Comparison of ENCODE assay signal across 15 cellular contexts in the genomic region with DNA sequence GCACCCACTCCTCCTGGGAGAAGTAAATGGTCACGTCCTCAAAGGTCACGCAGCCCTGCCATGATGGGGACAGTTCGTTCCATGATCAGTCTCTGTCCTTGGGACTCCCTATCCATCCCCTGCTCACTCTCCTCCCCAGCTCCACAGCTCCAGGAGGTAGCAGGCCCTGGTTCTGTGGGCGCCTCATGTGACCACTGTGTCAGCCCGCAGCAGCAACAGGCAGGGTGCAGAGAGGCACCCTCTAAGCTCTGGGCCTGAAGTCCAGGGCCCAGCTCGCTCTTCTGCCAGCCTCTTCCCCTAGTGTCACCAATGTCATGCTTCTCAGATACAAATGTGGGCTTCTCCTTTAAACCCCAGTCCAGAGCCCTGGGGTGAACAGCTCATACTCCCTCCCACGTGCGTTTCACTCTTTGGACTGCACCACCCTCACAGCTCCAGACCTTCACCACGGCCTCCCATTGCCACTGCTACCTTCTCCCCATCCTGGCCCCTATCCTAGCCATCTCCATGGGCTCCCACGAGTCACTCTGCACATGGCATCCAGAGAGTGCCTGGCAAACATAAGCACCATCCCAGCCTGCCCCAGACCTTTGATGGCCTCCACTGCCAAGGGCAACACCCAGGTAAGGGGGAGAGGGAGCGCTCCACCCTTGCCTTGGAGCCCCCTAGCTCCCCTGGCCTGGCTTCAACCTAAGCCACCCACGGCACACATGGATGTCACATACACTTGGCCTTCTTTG. TPM values are rescaled to one million over a fixed set of nuclear protein-coding genes. Genes with fewer than 3 reads are reported as not detected.
DNase-seq lines count a peak whose midpoint lies in the region; ATAC-seq and TF ChIP-seq lines count a peak whose summit lies in the region.
"Had no signal": no experiment of that assay in that cellular context is flagged by ENCODE, and none has a peak within 500 bp of the region (broad histone marks: within the 10 kb centered on the region; RNA-seq: fewer than 3 reads in every experiment).

No MANE protein-coding gene starts in this region.

- peak overlapping the region in 5 of 7 donors; percentile 90 to 97 (median 95) for H3K4me3 Mint-ChIP-seq in CD8-positive, alpha-beta memory T cell
- peak overlapping the region; percentile 90 for H3K4me3 Mint-ChIP-seq in neural crest cell
- H3K4me3 Mint-ChIP-seq: GM23338 had no signal

- DNase-seq in CD8-positive, alpha-beta memory T cell: no peak
- no peak for DNase-seq in neural crest cell (ENCODE audit: low read depth, low spot score)
- no peak for DNase-seq in brain microvascular endothelial cell
- no peak for DNase-seq in activated CD4-positive, alpha-beta T cell treated with anti-CD3 and anti-CD28 coated beads, Interleukin-2, amount 50 U/mL, for 4 hours
- DNase-seq: NCI-H1436 treated with DMSO at 0.1 percent for 48 hours; NCI-H510A; RPMI8226; stimulated activated naive CD4-positive, alpha-beta T cell treated with Interleukin-2 at 50 U/mL for 16 hours had no signal

- no peaks in the 10 kb centered on the region for H3K9me2 ChIP-seq in Loucy (replicated peaks; ENCODE audit: low read depth, low read length)

- peaks cover 14% of the 10 kb centered on the region for H4K20me1 ChIP-seq in Loucy (ENCODE audit: insufficient read depth, low read length, poor library complexity, severe bottlenecking)

- H3K4me3 ChIP-seq in CD8-positive, alpha-beta memory T cell (ENCODE audit: low read length): peak overlapping the region; percentile 80
- H3K4me3 ChIP-seq in Loucy (ENCODE audit: low read length, poor library complexity, severe bottlenecking): peak overlapping the region; percentile 87
- H3K4me3 ChIP-seq in duodenal mucosa (ENCODE audit: low read depth in 1 of 2, low read length in 2 of 2): peak overlapping the region; percentile 14 to 76
- no peak overlapping the region for H3K4me3 ChIP-seq in brain microvascular endothelial cell (ENCODE audit: low read depth, low read length)

- CTCF ChIA-PET in CD8-positive, alpha-beta memory T cell (lab: Charles Lee): interaction anchor here (0.9 to 2.2 kb wide), 6 partner anchors 10 to 85 kb away, joined by 3 to 8 read pairs (median 4); no protein-coding TSS in a partner anchor

- peaks cover 69% of the 10 kb centered on the region for H3K9me3 ChIP-seq in CD8-positive, alpha-beta memory T cell (ENCODE audit: low read length)
- H3K9me3 ChIP-seq in Loucy (ENCODE audit: insufficient read depth, low read depth, low read length) (peaks cover 54% of the 10 kb centered on the region), duodenal mucosa (ENCODE audit: control insufficient read depth in 1 of 2, low read length in 2 of 2) (peaks cover 52 to 61% of the 10 kb centered on the region in 2 donors)

- no peaks in the 10 kb centered on the region for H3K27me3 ChIP-seq in CD8-positive, alpha-beta memory T cell (ENCODE audit: insufficient read depth, low read length, poor library complexity, severe bottlenecking)
- peaks cover 25% of the 10 kb centered on the region for H3K27me3 ChIP-seq in Loucy (ENCODE audit: insufficient read depth, low read length, poor library complexity, severe bottlenecking)
- H3K27me3 ChIP-seq in duodenal mucosa (ENCODE audit: control insufficient read depth in 1 of 2, insufficient read depth in 2 of 2, low read length in 2 of 2): no peaks in the 10 kb centered on the region
- H3K27me3 ChIP-seq in brain microvascular endothelial cell (replicated peaks): no peaks in the 10 kb centered on the region
- H3K27me3 ChIP-seq: vagina had no signal

- H3K36me3 ChIP-seq in CD8-positive, alpha-beta memory T cell (ENCODE audit: insufficient read depth, low read length): peaks cover 47% of the 10 kb centered on the region
- peaks cover 49% of the 10 kb centered on the region for H3K36me3 ChIP-seq in Loucy (ENCODE audit: insufficient read depth, low read length)
- peaks cover 45 to 52% of the 10 kb centered on the region in 2 donors for H3K36me3 ChIP-seq in duodenal mucosa (ENCODE audit: control insufficient read depth in 1 of 2, insufficient read depth in 2 of 2, low read length in 2 of 2)
- peaks cover 33% of the 10 kb centered on the region for H3K36me3 ChIP-seq in brain microvascular endothelial cell (replicated peaks)

- H3K4me2 ChIP-seq in Loucy (ENCODE audit: low read depth, low read length, poor library complexity, severe bottlenecking): peak overlapping the region; percentile 75
- H3K4me2 ChIP-seq: GM23338, KMS-11 had no signal

- no peak overlapping the region for H3K27ac ChIP-seq in CD8-positive, alpha-beta memory T cell (ENCODE audit: low read depth, low read length)
- H3K27ac ChIP-seq in duodenal mucosa (ENCODE audit: low read depth, low read length): no peak overlapping the region
- no peak overlapping the region for H3K27ac ChIP-seq in brain microvascular endothelial cell
- H3K27ac ChIP-seq: KMS-11, neutrophil, vagina had no signal

- H3K9me3 Mint-ChIP-seq in CD8-positive, alpha-beta memory T cell: peaks cover 50 to 80% (median 77%) of the 10 kb centered on the region in 5 donors
- peaks cover 21% of the 10 kb centered on the region for H3K9me3 Mint-ChIP-seq in neural crest cell

- H3K9ac ChIP-seq in Loucy (ENCODE audit: low read depth, low read length, poor library complexity, severe bottlenecking): peak overlapping the region; percentile 53
- no peak overlapping the region for H3K9ac ChIP-seq in duodenal mucosa (ENCODE audit: low read depth in 1 of 2, low read length in 2 of 2)
- H3K9ac ChIP-seq: KMS-11 had no signal

- peaks cover 21% of the 10 kb centered on the region for H3K4me1 ChIP-seq in CD8-positive, alpha-beta memory T cell (ENCODE audit: insufficient read depth, low read length)
- H3K4me1 ChIP-seq in Loucy (ENCODE audit: insufficient read depth, low read length, poor library complexity, severe bottlenecking) (peaks cover 20% of the 10 kb centered on the region), duodenal mucosa (ENCODE audit: control insufficient read depth in 1 of 2, insufficient read depth in 2 of 2, low read length in 2 of 2) (peaks cover 14% of the 10 kb centered on the region in 2 donors)

- H2AFZ ChIP-seq in Loucy (ENCODE audit: low read length): no peak overlapping the region
- H2AFZ ChIP-seq: GM23338 had no signal

- no peak for ATAC-seq in GM21717 (IDR thresholded peaks at IDR 0.05; ENCODE audit: unreplicated experiment)
- ATAC-seq: GM23338 had no signal

- POLR2A ChIA-PET in CD8-positive, alpha-beta memory T cell (lab: Charles Lee): no interaction called here

- TF ChIP-seq CTCF in Loucy (conservative IDR thresholded peaks at IDR 0.05; ENCODE audit: low read length): no peak
- no peak for TF ChIP-seq CTCF in neural crest cell (conservative IDR thresholded peaks at IDR 0.05)
- no peak for TF ChIP-seq CTCF in brain microvascular endothelial cell (IDR thresholded peaks at IDR 0.05; ENCODE audit: low read depth, low read length, missing control alignments)

- peak overlapping the region in 6 of 8 donors; percentile 38 to 96 (median 83) for H3K27ac Mint-ChIP-seq in CD8-positive, alpha-beta memory T cell
- H3K27ac Mint-ChIP-seq in neural crest cell (ENCODE audit: unreplicated experiment): no peak overlapping the region

- H3K36me3 Mint-ChIP-seq in CD8-positive, alpha-beta memory T cell: peaks cover 48 to 74% (median 72%) of the 10 kb centered on the region in 3 donors
- H3K36me3 Mint-ChIP-seq in neural crest cell (ENCODE audit: low read depth): peaks cover 60% of the 10 kb centered on the region

- H3K4me1 Mint-ChIP-seq in CD8-positive, alpha-beta memory T cell: peaks cover 19 to 40% (median 27%) of the 10 kb centered on the region in 3 donors
- peaks cover 32% of the 10 kb centered on the region for H3K4me1 Mint-ChIP-seq in neural crest cell

- H3K27me3 Mint-ChIP-seq in CD8-positive, alpha-beta memory T cell: no peaks in the 10 kb centered on the region
- H3K27me3 Mint-ChIP-seq in neural crest cell (ENCODE audit: low read depth): no peaks in the 10 kb centered on the region

- peaks cover 5% of the 10 kb centered on the region; the same call in 1 of the 2 replicates for H3F3A ChIP-seq in Loucy (ENCODE audit: low read depth)

- H3K79me2 ChIP-seq in Loucy (ENCODE audit: insufficient read depth, low read length): peaks cover 63% of the 10 kb centered on the region

- in situ Hi-C loops in brain microvascular endothelial cell (cut with HindIII; ENCODE audit: low pct_ligation_motif_present, low sequenced_read_pairs): no loop called here

RNA-seq across cellular contexts. Expression of a gene that starts 2.9 kb away (rescaled TPM):
- total RNA-seq in CD8-positive, alpha-beta memory T cell: 1 to 10 TPM; 7.4 to 7.5 TPM
- polyA plus RNA-seq in CD8-positive, alpha-beta memory T cell: 15.4 TPM
- total RNA-seq in neural crest cell: 7.5 and 8.1 TPM in 2 replicates

RNA-seq across cellular contexts. Expression of a gene that starts 34.4 kb away (rescaled TPM):
- 1 to 10 TPM; 6.4 to 7.4 TPM for total RNA-seq in CD8-positive, alpha-beta memory T cell
- polyA plus RNA-seq in CD8-positive, alpha-beta memory T cell: 6.9 TPM
- 6.2 and 7.2 TPM in 2 replicates for total RNA-seq in neural crest cell

RNA-seq across cellular contexts. Expression of a gene that starts 39.0 kb away (rescaled TPM):
- total RNA-seq in CD8-positive, alpha-beta memory T cell: 100 to 1,000 TPM; 205 to 218 TPM
- 51.4 TPM for polyA plus RNA-seq in CD8-positive, alpha-beta memory T cell
- total RNA-seq in neural crest cell: 100 and 103 TPM in 2 replicates
